1 cellular context compared by ENCODE assay signal in the genomic region with DNA sequence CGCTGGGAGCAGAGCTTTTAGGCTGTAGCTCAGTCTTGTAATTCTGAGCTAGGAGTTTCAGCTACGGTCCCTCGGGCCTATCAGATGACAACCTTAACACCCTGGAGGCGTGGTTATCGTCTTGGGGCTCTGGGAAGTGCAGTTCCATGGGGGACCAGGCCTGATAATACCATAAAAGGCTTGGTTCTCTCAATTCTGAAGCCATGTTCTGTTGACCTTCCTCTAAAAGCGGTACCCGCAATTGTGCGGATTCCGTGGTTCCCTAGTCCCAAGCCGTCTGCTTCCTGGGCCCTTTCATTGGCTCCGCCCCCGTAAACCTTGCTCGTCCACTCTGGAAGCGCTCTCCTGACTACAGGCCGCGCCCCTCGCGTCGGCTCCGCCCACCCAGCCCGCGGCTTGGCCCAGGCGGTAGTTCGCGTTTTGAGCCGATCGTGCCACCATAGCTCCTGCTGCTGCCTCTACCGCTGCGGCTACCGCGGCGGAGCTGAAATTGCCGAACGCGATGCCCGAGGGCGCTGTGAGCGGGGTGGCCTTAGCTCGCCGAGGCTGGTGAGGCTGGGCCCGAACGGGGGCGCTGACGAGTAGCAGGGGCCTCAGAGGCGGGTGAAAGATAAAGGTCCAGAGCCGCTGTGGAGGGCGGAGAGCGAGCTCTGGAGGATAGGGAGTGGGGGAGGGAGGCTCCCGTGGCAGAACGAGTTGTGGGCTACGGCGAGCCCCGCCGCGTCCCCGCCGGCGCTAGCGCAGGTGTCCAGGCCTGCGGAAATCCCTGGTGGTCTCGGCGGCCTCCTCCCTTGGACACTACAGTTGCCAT.
A peak's percentile ranks its signal among the peaks of the same experiment; 100 is the strongest.
TF ChIP-seq lines count a peak whose summit lies in the region.

A gene with protein sequence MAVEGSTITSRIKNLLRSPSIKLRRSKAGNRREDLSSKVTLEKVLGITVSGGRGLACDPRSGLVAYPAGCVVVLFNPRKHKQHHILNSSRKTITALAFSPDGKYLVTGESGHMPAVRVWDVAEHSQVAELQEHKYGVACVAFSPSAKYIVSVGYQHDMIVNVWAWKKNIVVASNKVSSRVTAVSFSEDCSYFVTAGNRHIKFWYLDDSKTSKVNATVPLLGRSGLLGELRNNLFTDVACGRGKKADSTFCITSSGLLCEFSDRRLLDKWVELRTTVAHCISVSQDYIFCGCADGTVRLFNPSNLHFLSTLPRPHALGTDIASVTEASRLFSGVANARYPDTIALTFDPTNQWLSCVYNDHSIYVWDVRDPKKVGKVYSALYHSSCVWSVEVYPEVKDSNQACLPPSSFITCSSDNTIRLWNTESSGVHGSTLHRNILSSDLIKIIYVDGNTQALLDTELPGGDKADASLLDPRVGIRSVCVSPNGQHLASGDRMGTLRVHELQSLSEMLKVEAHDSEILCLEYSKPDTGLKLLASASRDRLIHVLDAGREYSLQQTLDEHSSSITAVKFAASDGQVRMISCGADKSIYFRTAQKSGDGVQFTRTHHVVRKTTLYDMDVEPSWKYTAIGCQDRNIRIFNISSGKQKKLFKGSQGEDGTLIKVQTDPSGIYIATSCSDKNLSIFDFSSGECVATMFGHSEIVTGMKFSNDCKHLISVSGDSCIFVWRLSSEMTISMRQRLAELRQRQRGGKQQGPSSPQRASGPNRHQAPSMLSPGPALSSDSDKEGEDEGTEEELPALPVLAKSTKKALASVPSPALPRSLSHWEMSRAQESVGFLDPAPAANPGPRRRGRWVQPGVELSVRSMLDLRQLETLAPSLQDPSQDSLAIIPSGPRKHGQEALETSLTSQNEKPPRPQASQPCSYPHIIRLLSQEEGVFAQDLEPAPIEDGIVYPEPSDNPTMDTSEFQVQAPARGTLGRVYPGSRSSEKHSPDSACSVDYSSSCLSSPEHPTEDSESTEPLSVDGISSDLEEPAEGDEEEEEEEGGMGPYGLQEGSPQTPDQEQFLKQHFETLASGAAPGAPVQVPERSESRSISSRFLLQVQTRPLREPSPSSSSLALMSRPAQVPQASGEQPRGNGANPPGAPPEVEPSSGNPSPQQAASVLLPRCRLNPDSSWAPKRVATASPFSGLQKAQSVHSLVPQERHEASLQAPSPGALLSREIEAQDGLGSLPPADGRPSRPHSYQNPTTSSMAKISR (N-terminal part only) (plus strand): TSS at position 423 of the 811 bp plus-strand sequence. CDS start 792 bp downstream, outside the sequence.

TF ChIP-seq in HepG2, 621 proteins besides CTCF, POLR2A, EP300 and RAD21 (continued from another document and continues in another):
- TF ChIP-seq ZFP90 (CRISPR knock-in tag; IDR thresholded peaks at IDR 0.05; ENCODE audit: borderline replicate concordance) = peak; percentile 95
- no peak for TF ChIP-seq ZIK1 (CRISPR knock-in tag; IDR thresholded peaks at IDR 0.05; ENCODE audit: borderline replicate concordance, low read depth)
- TF ChIP-seq, protein P1, sequence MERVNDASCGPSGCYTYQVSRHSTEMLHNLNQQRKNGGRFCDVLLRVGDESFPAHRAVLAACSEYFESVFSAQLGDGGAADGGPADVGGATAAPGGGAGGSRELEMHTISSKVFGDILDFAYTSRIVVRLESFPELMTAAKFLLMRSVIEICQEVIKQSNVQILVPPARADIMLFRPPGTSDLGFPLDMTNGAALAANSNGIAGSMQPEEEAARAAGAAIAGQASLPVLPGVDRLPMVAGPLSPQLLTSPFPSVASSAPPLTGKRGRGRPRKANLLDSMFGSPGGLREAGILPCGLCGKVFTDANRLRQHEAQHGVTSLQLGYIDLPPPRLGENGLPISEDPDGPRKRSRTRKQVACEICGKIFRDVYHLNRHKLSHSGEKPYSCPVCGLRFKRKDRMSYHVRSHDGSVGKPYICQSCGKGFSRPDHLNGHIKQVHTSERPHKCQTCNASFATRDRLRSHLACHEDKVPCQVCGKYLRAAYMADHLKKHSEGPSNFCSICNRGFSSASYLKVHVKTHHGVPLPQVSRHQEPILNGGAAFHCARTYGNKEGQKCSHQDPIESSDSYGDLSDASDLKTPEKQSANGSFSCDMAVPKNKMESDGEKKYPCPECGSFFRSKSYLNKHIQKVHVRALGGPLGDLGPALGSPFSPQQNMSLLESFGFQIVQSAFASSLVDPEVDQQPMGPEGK (CRISPR knock-in tag; IDR thresholded peaks at IDR 0.05) = peak; percentile 44; the same call in 1 of the 2 replicates
- TF ChIP-seq ZSCAN29 (CRISPR knock-in tag; conservative IDR thresholded peaks at IDR 0.05) = peak; percentile 95
- TF ChIP-seq SP5 (CRISPR knock-in tag; IDR thresholded peaks at IDR 0.05; ENCODE audit: borderline replicate concordance, low read depth) = peak; percentile 72; the same call in 1 of the 2 replicates
- TF ChIP-seq MBD4 (IDR thresholded peaks at IDR 0.05; ENCODE audit: borderline replicate concordance, low read length) = no peak
- no peak for TF ChIP-seq HMGA1 (CRISPR knock-in tag; conservative IDR thresholded peaks at IDR 0.05)
- peak; percentile 95 for TF ChIP-seq HOXA3 (CRISPR knock-in tag; IDR thresholded peaks at IDR 0.05)
- TF ChIP-seq, protein P2, sequence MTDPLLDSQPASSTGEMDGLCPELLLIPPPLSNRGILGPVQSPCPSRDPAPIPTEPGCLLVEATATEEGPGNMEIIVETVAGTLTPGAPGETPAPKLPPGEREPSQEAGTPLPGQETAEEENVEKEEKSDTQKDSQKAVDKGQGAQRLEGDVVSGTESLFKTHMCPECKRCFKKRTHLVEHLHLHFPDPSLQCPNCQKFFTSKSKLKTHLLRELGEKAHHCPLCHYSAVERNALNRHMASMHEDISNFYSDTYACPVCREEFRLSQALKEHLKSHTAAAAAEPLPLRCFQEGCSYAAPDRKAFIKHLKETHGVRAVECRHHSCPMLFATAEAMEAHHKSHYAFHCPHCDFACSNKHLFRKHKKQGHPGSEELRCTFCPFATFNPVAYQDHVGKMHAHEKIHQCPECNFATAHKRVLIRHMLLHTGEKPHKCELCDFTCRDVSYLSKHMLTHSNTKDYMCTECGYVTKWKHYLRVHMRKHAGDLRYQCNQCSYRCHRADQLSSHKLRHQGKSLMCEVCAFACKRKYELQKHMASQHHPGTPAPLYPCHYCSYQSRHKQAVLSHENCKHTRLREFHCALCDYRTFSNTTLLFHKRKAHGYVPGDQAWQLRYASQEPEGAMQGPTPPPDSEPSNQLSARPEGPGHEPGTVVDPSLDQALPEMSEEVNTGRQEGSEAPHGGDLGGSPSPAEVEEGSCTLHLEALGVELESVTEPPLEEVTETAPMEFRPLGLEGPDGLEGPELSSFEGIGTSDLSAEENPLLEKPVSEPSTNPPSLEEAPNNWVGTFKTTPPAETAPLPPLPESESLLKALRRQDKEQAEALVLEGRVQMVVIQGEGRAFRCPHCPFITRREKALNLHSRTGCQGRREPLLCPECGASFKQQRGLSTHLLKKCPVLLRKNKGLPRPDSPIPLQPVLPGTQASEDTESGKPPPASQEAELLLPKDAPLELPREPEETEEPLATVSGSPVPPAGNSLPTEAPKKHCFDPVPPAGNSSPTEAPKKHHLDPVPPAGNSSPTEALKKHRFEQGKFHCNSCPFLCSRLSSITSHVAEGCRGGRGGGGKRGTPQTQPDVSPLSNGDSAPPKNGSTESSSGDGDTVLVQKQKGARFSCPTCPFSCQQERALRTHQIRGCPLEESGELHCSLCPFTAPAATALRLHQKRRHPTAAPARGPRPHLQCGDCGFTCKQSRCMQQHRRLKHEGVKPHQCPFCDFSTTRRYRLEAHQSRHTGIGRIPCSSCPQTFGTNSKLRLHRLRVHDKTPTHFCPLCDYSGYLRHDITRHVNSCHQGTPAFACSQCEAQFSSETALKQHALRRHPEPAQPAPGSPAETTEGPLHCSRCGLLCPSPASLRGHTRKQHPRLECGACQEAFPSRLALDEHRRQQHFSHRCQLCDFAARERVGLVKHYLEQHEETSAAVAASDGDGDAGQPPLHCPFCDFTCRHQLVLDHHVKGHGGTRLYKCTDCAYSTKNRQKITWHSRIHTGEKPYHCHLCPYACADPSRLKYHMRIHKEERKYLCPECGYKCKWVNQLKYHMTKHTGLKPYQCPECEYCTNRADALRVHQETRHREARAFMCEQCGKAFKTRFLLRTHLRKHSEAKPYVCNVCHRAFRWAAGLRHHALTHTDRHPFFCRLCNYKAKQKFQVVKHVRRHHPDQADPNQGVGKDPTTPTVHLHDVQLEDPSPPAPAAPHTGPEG (CRISPR knock-in tag; IDR thresholded peaks at IDR 0.05) = peak; percentile 73; the same call in 1 of the 2 replicates
- TF ChIP-seq DNMT1 (CRISPR knock-in tag; IDR thresholded peaks at IDR 0.05) = no peak
- TF ChIP-seq MLLT10 (CRISPR knock-in tag; IDR thresholded peaks at IDR 0.05) = no peak
- TF ChIP-seq ZNF329 (CRISPR knock-in tag; IDR thresholded peaks at IDR 0.05; ENCODE audit: low read depth) = 0 out of 2 replicates have a peak, but pooled peaks have one; percentile 77
- TF ChIP-seq, protein P3, sequence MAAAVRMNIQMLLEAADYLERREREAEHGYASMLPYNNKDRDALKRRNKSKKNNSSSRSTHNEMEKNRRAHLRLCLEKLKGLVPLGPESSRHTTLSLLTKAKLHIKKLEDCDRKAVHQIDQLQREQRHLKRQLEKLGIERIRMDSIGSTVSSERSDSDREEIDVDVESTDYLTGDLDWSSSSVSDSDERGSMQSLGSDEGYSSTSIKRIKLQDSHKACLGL (CRISPR knock-in tag; IDR thresholded peaks at IDR 0.05) = no peak
- TF ChIP-seq, protein P4, sequence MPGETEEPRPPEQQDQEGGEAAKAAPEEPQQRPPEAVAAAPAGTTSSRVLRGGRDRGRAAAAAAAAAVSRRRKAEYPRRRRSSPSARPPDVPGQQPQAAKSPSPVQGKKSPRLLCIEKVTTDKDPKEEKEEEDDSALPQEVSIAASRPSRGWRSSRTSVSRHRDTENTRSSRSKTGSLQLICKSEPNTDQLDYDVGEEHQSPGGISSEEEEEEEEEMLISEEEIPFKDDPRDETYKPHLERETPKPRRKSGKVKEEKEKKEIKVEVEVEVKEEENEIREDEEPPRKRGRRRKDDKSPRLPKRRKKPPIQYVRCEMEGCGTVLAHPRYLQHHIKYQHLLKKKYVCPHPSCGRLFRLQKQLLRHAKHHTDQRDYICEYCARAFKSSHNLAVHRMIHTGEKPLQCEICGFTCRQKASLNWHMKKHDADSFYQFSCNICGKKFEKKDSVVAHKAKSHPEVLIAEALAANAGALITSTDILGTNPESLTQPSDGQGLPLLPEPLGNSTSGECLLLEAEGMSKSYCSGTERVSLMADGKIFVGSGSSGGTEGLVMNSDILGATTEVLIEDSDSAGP (CRISPR knock-in tag; IDR thresholded peaks at IDR 0.05; ENCODE audit: borderline replicate concordance) = peak; percentile 98
- 0 out of 2 replicates have a peak, but pooled peaks have one; percentile 28 for TF ChIP-seq ZNF468 (CRISPR knock-in tag; IDR thresholded peaks at IDR 0.05)
- 0 out of 2 replicates have a peak, but pooled peaks have one; percentile 49 for TF ChIP-seq RARG (CRISPR knock-in tag; IDR thresholded peaks at IDR 0.05; ENCODE audit: low read depth)
- TF ChIP-seq, protein P5, sequence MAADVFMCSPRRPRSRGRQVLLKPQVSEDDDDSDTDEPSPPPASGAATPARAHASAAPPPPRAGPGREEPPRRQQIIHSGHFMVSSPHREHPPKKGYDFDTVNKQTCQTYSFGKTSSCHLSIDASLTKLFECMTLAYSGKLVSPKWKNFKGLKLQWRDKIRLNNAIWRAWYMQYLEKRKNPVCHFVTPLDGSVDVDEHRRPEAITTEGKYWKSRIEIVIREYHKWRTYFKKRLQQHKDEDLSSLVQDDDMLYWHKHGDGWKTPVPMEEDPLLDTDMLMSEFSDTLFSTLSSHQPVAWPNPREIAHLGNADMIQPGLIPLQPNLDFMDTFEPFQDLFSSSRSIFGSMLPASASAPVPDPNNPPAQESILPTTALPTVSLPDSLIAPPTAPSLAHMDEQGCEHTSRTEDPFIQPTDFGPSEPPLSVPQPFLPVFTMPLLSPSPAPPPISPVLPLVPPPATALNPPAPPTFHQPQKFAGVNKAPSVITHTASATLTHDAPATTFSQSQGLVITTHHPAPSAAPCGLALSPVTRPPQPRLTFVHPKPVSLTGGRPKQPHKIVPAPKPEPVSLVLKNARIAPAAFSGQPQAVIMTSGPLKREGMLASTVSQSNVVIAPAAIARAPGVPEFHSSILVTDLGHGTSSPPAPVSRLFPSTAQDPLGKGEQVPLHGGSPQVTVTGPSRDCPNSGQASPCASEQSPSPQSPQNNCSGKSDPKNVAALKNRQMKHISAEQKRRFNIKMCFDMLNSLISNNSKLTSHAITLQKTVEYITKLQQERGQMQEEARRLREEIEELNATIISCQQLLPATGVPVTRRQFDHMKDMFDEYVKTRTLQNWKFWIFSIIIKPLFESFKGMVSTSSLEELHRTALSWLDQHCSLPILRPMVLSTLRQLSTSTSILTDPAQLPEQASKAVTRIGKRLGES (CRISPR knock-in tag; IDR thresholded peaks at IDR 0.05; ENCODE audit: borderline replicate concordance) = no peak
- TF ChIP-seq ARID2 (CRISPR knock-in tag; IDR thresholded peaks at IDR 0.05; ENCODE audit: borderline replicate concordance) = peak; percentile 96
- TF ChIP-seq, protein P6, sequence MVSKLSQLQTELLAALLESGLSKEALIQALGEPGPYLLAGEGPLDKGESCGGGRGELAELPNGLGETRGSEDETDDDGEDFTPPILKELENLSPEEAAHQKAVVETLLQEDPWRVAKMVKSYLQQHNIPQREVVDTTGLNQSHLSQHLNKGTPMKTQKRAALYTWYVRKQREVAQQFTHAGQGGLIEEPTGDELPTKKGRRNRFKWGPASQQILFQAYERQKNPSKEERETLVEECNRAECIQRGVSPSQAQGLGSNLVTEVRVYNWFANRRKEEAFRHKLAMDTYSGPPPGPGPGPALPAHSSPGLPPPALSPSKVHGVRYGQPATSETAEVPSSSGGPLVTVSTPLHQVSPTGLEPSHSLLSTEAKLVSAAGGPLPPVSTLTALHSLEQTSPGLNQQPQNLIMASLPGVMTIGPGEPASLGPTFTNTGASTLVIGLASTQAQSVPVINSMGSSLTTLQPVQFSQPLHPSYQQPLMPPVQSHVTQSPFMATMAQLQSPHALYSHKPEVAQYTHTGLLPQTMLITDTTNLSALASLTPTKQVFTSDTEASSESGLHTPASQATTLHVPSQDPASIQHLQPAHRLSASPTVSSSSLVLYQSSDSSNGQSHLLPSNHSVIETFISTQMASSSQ (IDR thresholded peaks at IDR 0.05; ENCODE audit: low read depth) = no peak
- TF ChIP-seq, protein P6 (CRISPR knock-in tag; IDR thresholded peaks at IDR 0.05; ENCODE audit: borderline replicate concordance) = peak; percentile 72; the same call in 1 of the 2 replicates
- TF ChIP-seq FOXM1 (CRISPR knock-in tag; IDR thresholded peaks at IDR 0.05) = no peak
- TF ChIP-seq, protein P7, sequence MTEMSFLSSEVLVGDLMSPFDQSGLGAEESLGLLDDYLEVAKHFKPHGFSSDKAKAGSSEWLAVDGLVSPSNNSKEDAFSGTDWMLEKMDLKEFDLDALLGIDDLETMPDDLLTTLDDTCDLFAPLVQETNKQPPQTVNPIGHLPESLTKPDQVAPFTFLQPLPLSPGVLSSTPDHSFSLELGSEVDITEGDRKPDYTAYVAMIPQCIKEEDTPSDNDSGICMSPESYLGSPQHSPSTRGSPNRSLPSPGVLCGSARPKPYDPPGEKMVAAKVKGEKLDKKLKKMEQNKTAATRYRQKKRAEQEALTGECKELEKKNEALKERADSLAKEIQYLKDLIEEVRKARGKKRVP (CRISPR knock-in tag; IDR thresholded peaks at IDR 0.05) = peak in 1 of 2 experiments; percentile 70; a peak in 2 of 4 replicates
- TF ChIP-seq IRF2 (CRISPR knock-in tag; IDR thresholded peaks at IDR 0.05) = peak; percentile 92
- no peak for TF ChIP-seq ZBTB8A (CRISPR knock-in tag; IDR thresholded peaks at IDR 0.05; ENCODE audit: borderline replicate concordance, low read depth)
- TF ChIP-seq ETV5 (CRISPR knock-in tag; IDR thresholded peaks at IDR 0.05; ENCODE audit: borderline replicate concordance) = peak; percentile 42; the same call in 1 of the 2 replicates
